18 cellular contexts compared by ENCODE assay signal in genomic region chr7:100038326-100038725, GRCh38. TPM values are rescaled to one million over a fixed set of nuclear protein-coding genes. Genes with fewer than 3 reads are reported as not detected.
DNase-seq lines count a peak whose midpoint lies in the region; ATAC-seq and TF ChIP-seq lines count a peak whose summit lies in the region.
"Had no signal": no experiment of that assay in that cellular context is flagged by ENCODE, and none has a peak within 500 bp of the region (broad histone marks: within the 10 kb centered on the region; RNA-seq: fewer than 3 reads in every experiment).

No MANE protein-coding gene starts in this region.

- H3K36me3 ChIP-seq in Panc1 (ENCODE audit: control insufficient read depth, insufficient read depth, low read length) (no peaks in the 10 kb centered on the region; the same call in 1 of the 2 replicates), right lobe of liver (peaks cover 0 to 30% (median 14%) of the 10 kb centered on the region in 4 donors)

- no peak for DNase-seq in Panc1 (ENCODE audit: low read depth, low spot score)
- DNase-seq in left lobe of liver (ENCODE audit: low spot score), result no peak
- DNase-seq in right lobe of liver, result no peak
- no peak for DNase-seq in MV-4-11 (lab: John Stamatoyannopoulos, UW)
- DNase-seq in GDM1 (lab: John Stamatoyannopoulos, UW), result no peak
- DNase-seq in activated effector memory CD4-positive, alpha-beta T cell treated with Interleukin-2 at 50 U/mL for 16 hours, result no peak
- DNase-seq: Caco-2; CD4-positive, CD25-positive, alpha-beta regulatory T cell; CD8-positive, alpha-beta T cell; DMS 273 treated with DMSO at 0.1 percent for 48 hours; DMS79; EL; GF-D8; GM23248; H7; HCEC 1CT had no signal

- intact Hi-C loops in Panc1 (cut with micrococcal nuclease; ENCODE audit: unreplicated experiment) (no loop called here), right lobe of liver (cut with DNase I) (no loop called here)

- CTCF ChIA-PET in Panc1 (lab: Charles Lee), result no interaction called here

- H3K9me3 ChIP-seq in Panc1 (ENCODE audit: control insufficient read depth, insufficient read depth, low read depth, low read length) (peaks cover 9% of the 10 kb centered on the region; the same call in 1 of the 2 replicates), right lobe of liver (no peaks in the 10 kb centered on the region)
- H3K9me3 ChIP-seq: BLaER1, Caco-2 had no signal

- ATAC-seq in Panc1 (no peak), left lobe of liver (peak; percentile 30), right lobe of liver (peak; percentile 5 to 23 (median 14))
- ATAC-seq: CD8-positive, alpha-beta T cell had no signal

- H3K27me3 ChIP-seq in Panc1 (ENCODE audit: control insufficient read depth, insufficient read depth, low read length) (no peaks in the 10 kb centered on the region), right lobe of liver (no peaks in the 10 kb centered on the region)
- H3K27me3 ChIP-seq: BLaER1 had no signal

- H3K27ac ChIP-seq in Panc1 (ENCODE audit: low read length) (no peak overlapping the region), right lobe of liver (peak overlapping the region in 2 of 3 donors; percentile 64 to 71)
- H3K27ac ChIP-seq: BLaER1, C4-2B, GM23248 had no signal

- POLR2A ChIA-PET in Panc1 (lab: Charles Lee), result interaction anchor here (0.7 kb wide), 1 partner anchor 14 kb away, joined by 5 read pairs; no protein-coding TSS in a partner anchor

- peaks cover 5% of the 10 kb centered on the region; the same call in 1 of the 2 replicates for H3K4me1 ChIP-seq in Panc1 (ENCODE audit: control insufficient read depth, insufficient read depth, low read length)
- peaks cover 0 to 75% (median 43%) of the 10 kb centered on the region in 4 donors for H3K4me1 ChIP-seq in right lobe of liver

- WGBS in right lobe of liver (ENCODE audit: insufficient coverage, low coverage, low lambda C conversion rate, missing lambda C conversion rate), result 26% methylated on average over 7 of the region's 7 CpGs

- BruUV-seq in Panc1 (replicated peaks; lab: Mats Ljungman, UMichigan), result TSS peak; percentile 3

- no peak for TF ChIP-seq POLR2A in right lobe of liver (IDR thresholded peaks at IDR 0.05)

- H3K4me3 ChIP-seq in Panc1 (ENCODE audit: low read depth in 2 of 2, low read length in 2 of 2) (no peak overlapping the region), right lobe of liver (no peak overlapping the region)
- H3K4me3 ChIP-seq: BLaER1, GM23248 had no signal

- TF ChIP-seq CTCF in Panc1 (IDR thresholded peaks at IDR 0.05) (no peak), right lobe of liver (IDR thresholded peaks at IDR 0.05) (no peak)

- in situ Hi-C loops in Panc1 (cut with HindIII; ENCODE audit: low pct_unique_long_range_greater_than_20kb, low sequenced_read_pairs), result no loop called here

RNA-seq across cellular contexts. Expression of gene ZSCAN21, which starts 11.2 kb away (rescaled TPM):
- total RNA-seq in Panc1 (2021; ENCODE audit: unreplicated experiment) (13.4 TPM), left lobe of liver (7.7 TPM), right lobe of liver (1 to 10 TPM; 4.3 to 8.1 (median 5.7) TPM)
- 6.9 TPM for polyA plus RNA-seq in Panc1 (2012; ENCODE audit: insufficient read length)

RNA-seq across cellular contexts. Expression of gene ZKSCAN1, which starts 22.9 kb away (rescaled TPM):
- 55.5 TPM for total RNA-seq in Panc1 (2021; ENCODE audit: unreplicated experiment)
- 24.5 TPM for polyA plus RNA-seq in Panc1 (2012; ENCODE audit: insufficient read length)
- 99.9 TPM for total RNA-seq in left lobe of liver
- total RNA-seq in right lobe of liver, result 100 to 1,000 TPM in 2 of 6 experiments, 10 to 100 TPM in 4; 24.5 to 147 (median 80.1) TPM

RNA-seq across cellular contexts. Expression of gene ZNF3, which starts 43.2 kb away (rescaled TPM):
- total RNA-seq in Panc1 (2021; ENCODE audit: unreplicated experiment), result 32.9 TPM
- 22.0 TPM for polyA plus RNA-seq in Panc1 (2012; ENCODE audit: insufficient read length)
- 14.5 TPM for total RNA-seq in left lobe of liver
- 10 to 100 TPM in 5 of 6 experiments, 1 to 10 TPM in 1; 9.7 to 18.8 (median 14.0) TPM for total RNA-seq in right lobe of liver

RNA-seq across cellular contexts. Expression of gene COPS6, which starts 50.4 kb away (rescaled TPM):
- 182 TPM for total RNA-seq in Panc1 (2021; ENCODE audit: unreplicated experiment)
- polyA plus RNA-seq in Panc1 (2012; ENCODE audit: insufficient read length), result 323 TPM
- total RNA-seq in left lobe of liver, result 42.6 TPM
- 10 to 100 TPM; 28.3 to 49.7 (median 42.7) TPM for total RNA-seq in right lobe of liver
